Comparison of ENCODE assay signal across 14 cellular contexts in genomic region chr1:98897479-98897878, GRCh38.
"Had no signal": no experiment of that assay in that cellular context is flagged by ENCODE, and none has a peak within 500 bp of the region (broad histone marks: within the 10 kb centered on the region; RNA-seq: fewer than 3 reads in every experiment).

No MANE protein-coding gene starts in this region.

- DNase-seq: effector CD4-positive, alpha-beta T cell; heart left ventricle; hypothalamus; islet precursor cell; mammary epithelial cell; mucosa of descending colon; natural killer cell; posterior cingulate gyrus; stimulated activated CD4-positive, alpha-beta T cell treated with anti-CD3 and anti-CD28 coated beads, Interleukin-2, amount 100 ng/mL, for 24 hours; stimulated activated naive CD4-positive, alpha-beta T cell; stomach; substantia nigra; transverse colon had no signal

- H3K4me1 Mint-ChIP-seq: natural killer cell, neural crest cell had no signal

- H3K27ac Mint-ChIP-seq: natural killer cell had no signal

- H3K9me3 Mint-ChIP-seq: natural killer cell had no signal

- H3K4me3 Mint-ChIP-seq: natural killer cell, neural crest cell had no signal

- H3K36me3 Mint-ChIP-seq: natural killer cell had no signal
